Comparison of ENCODE assay signal across 26 cellular contexts in genomic region chr6:89066929-89067646, GRCh38. TPM values are rescaled to one million over a fixed set of nuclear protein-coding genes. Genes with fewer than 3 reads are reported as not detected.
DNase-seq lines count a peak whose midpoint lies in the region; ATAC-seq, FAIRE-seq and TF ChIP-seq lines count a peak whose summit lies in the region.
"Had no signal": no experiment of that assay in that cellular context is flagged by ENCODE, and none has a peak within 500 bp of the region (broad histone marks: within the 10 kb centered on the region; RNA-seq: fewer than 3 reads in every experiment).

No MANE protein-coding gene starts in this region.

- CTCF ChIA-PET in K562 (lab: Yijun Ruan, JAX; ENCODE audit: low intra/inter-chr PET ratio) = no interaction called here
- CTCF ChIA-PET in activated CD8-positive, alpha-beta T cell treated with anti-CD3 and anti-CD28 coated beads, Interleukin-2, amount 10 ng/mL, durations not matched to agents 7 days and 5 days (lab: Charles Lee) = interaction anchor here (1.0 to 1.2 kb wide), 2 partner anchors 14 to 83 kb away, joined by 3 to 4 read pairs; no protein-coding TSS in a partner anchor

- H2AFZ ChIP-seq in GM23338 (0 out of 2 replicates have a peak overlapping the region, but pooled peaks have one; percentile 3), K562 (ENCODE audit: low read depth, low read length) (peak overlapping the region; percentile 55; the same call in 1 of the 2 replicates), neural progenitor cell (replicated peaks) (no peak overlapping the region)

- intact Hi-C loops in K562 (cut with micrococcal nuclease) = no loop called here

- H3K27ac Mint-ChIP-seq in GM23338 (no peak overlapping the region), neural progenitor cell (no peak overlapping the region)
- no peak overlapping the region for H3K27ac Mint-ChIP-seq in activated CD8-positive, alpha-beta T cell treated with anti-CD3 and anti-CD28 coated beads, Interleukin-2, amount 10 ng/mL, durations not matched to agents 7 days and 5 days
- H3K27ac Mint-ChIP-seq: memory B cell; T-helper 1 cell treated with Interleukin-12 subunit alpha and Interleukin-12 subunit beta and Interleukin-4 antibody, amounts not matched to agents 30 μg/mL and 1 μg/mL, for 36 hours had no signal

- H3K4me3 ChIP-seq in GM23338 (no peak overlapping the region), NB4 (ENCODE audit: low read depth, low read length) (no peak overlapping the region), K562 (no peak overlapping the region), neural progenitor cell (no peak overlapping the region)
- H3K4me3 ChIP-seq: GM12878, stomach, tibial nerve had no signal

- H3K9me2 ChIP-seq in GM23338 (ENCODE audit: insufficient read depth) = no peaks in the 10 kb centered on the region

- H3K4me1 Mint-ChIP-seq in GM23338 (no peaks in the 10 kb centered on the region; the same call in 2 of the 3 replicates), neural progenitor cell (peaks cover 9% of the 10 kb centered on the region)
- no peaks in the 10 kb centered on the region for H3K4me1 Mint-ChIP-seq in activated CD8-positive, alpha-beta T cell treated with anti-CD3 and anti-CD28 coated beads, Interleukin-2, amount 10 ng/mL, durations not matched to agents 7 days and 5 days (ENCODE audit: low read depth)
- H3K4me1 Mint-ChIP-seq: brain had no signal

- 20% methylated on average over 4 of the region's 4 CpGs for WGBS in K562 (ENCODE audit: insufficient coverage, low coverage, missing lambda C conversion rate)

- ATAC-seq in GM23338 (no peak), K562 (no peak), GM18867 (IDR thresholded peaks at IDR 0.05; ENCODE audit: unreplicated experiment) (no peak)
- no peak for ATAC-seq in activated CD8-positive, alpha-beta T cell treated with anti-CD3 and anti-CD28 coated beads, Interleukin-2, amount 10 ng/mL, durations not matched to agents 7 days and 5 days
- ATAC-seq: GM12878, right cardiac atrium had no signal

- no peaks in the 10 kb centered on the region for H3K9me1 ChIP-seq in K562 (ENCODE audit: control insufficient read depth, insufficient read depth, low read length)

- H4K20me1 ChIP-seq in GM23338 (replicated peaks; ENCODE audit: insufficient read depth) (no peaks in the 10 kb centered on the region), K562 (replicated peaks; ENCODE audit: control insufficient read depth, insufficient read depth, low read length) (no peaks in the 10 kb centered on the region), neural progenitor cell (ENCODE audit: low read depth) (no peaks in the 10 kb centered on the region)

- no peak overlapping the region for H3K27ac ChIP-seq in GM23338 (ENCODE audit: low read depth)
- H3K27ac ChIP-seq in K562 (ENCODE audit: extremely low read depth, low read depth, low read length) = no peak overlapping the region
- H3K27ac ChIP-seq in neural progenitor cell = no peak overlapping the region
- H3K27ac ChIP-seq: KMS-11, stomach had no signal

- POLR2A ChIA-PET in K562 (lab: Yijun Ruan, JAX) = interaction anchor here (0.6 to 1.3 kb wide), 4 partner anchors 9 to 1286 kb away, joined by 3 to 4 read pairs (median 4); partner anchors contain the start of gene PNRC1
- POLR2A ChIA-PET in activated CD8-positive, alpha-beta T cell treated with anti-CD3 and anti-CD28 coated beads, Interleukin-2, amount 10 ng/mL, durations not matched to agents 7 days and 5 days (lab: Charles Lee) = interaction anchor here (0.8 to 1.9 kb wide), 5 partner anchors 10 to 103 kb away, joined by 3 to 6 read pairs (median 5); partner anchors contain the start of genes PM20D2, PNRC1 and RNGTT

- H3K4me2 ChIP-seq in GM23338 (no peak overlapping the region), K562 (ENCODE audit: insufficient read depth, low read length) (no peak overlapping the region), neural progenitor cell (peak overlapping the region; percentile 19)
- H3K4me2 ChIP-seq: KMS-11 had no signal

- no peak for TF ChIP-seq RAD21 in K562 (CRISPR knock-in tag; conservative IDR thresholded peaks at IDR 0.05 in 1 of 2, IDR thresholded peaks at IDR 0.05 in 1 of 2)

- H3F3A ChIP-seq in GM23338 (replicated peaks; ENCODE audit: low read depth) (no peaks in the 10 kb centered on the region), neural progenitor cell (ENCODE audit: low read depth) (peaks cover 13% of the 10 kb centered on the region)

- DNase-seq in GM23338 (ENCODE audit: low spot score) (no peak), NB4 (ENCODE audit: low read depth) (peak; percentile 39), K562 (ENCODE audit: extremely low read depth in 1 of 4, low spot score in 3 of 4) (no peak), neural progenitor cell (ENCODE audit: low spot score) (no peak), HTR-8/SVneo (ENCODE audit: insufficient read length, low spot score) (no peak)
- DNase-seq in activated CD8-positive, alpha-beta T cell treated with anti-CD3 and anti-CD28 coated beads, Interleukin-2, amount 10 ng/mL, durations not matched to agents 7 days and 5 days = no peak
- DNase-seq: activated CD4-positive, alpha-beta T cell treated with anti-CD3 and anti-CD28 coated beads, Interleukin-2, amount 50 U/mL, for 4 hours; activated effector memory CD4-positive, alpha-beta T cell treated with anti-CD3 and anti-CD28 coated beads, Interleukin-2, amount 50 U/mL, for 16 hours; DMS79 treated with DMSO at 0.1 percent for 48 hours; effector CD8-positive, alpha-beta T cell; erythroblast; foreskin fibroblast; hippocampal formation; NCI-H1105 treated with DMSO at 0.1 percent for 48 hours; NCI-H2081; right cardiac atrium; stimulated activated CD4-positive, alpha-beta T cell treated with anti-CD3 and anti-CD28 coated beads, Interleukin-15, amount 100 ng/mL, for 24 hours; stomach had no signal

- H3K9ac ChIP-seq in K562 (ENCODE audit: insufficient read depth in 1 of 2, low read depth in 2 of 2, low read length in 2 of 2) (no peak overlapping the region), neural progenitor cell (no peak overlapping the region)
- H3K9ac ChIP-seq: KMS-11 had no signal

- no peak for TF ChIP-seq EP300 in K562 (IDR thresholded peaks at IDR 0.05; ENCODE audit: low read length)

- no peaks in the 10 kb centered on the region for H3K36me3 ChIP-seq in GM23338 (ENCODE audit: insufficient read depth)
- H3K36me3 ChIP-seq in K562 (ENCODE audit: control insufficient read depth, insufficient read depth, low read length) = no peaks in the 10 kb centered on the region
- no peaks in the 10 kb centered on the region for H3K36me3 ChIP-seq in neural progenitor cell
- H3K36me3 ChIP-seq: stomach, tibial nerve had no signal

- FAIRE-seq in K562 (lab: Jason Lieb, UNC) (no peak), HTR-8/SVneo (lab: Jason Lieb, UNC) (no peak)
- FAIRE-seq: GM12878, islet of Langerhans had no signal

- H3K9me3 ChIP-seq in K562 (replicated peaks; ENCODE audit: control insufficient read depth, insufficient read depth, low read depth, low read length) = no peaks in the 10 kb centered on the region
- no peaks in the 10 kb centered on the region for H3K9me3 ChIP-seq in neural progenitor cell (ENCODE audit: low read depth)
- H3K9me3 ChIP-seq: stomach, tibial nerve had no signal

- H3K79me2 ChIP-seq in GM23338 (replicated peaks; ENCODE audit: insufficient read depth) (no peaks in the 10 kb centered on the region), K562 (ENCODE audit: control insufficient read depth, insufficient read depth, low read length) (no peaks in the 10 kb centered on the region), neural progenitor cell (ENCODE audit: low read depth) (no peaks in the 10 kb centered on the region)

- BruUV-seq in K562 (replicated peaks; lab: Mats Ljungman, UMichigan) = no TSS peak

- H3K4me3 Mint-ChIP-seq in GM23338 = no peak overlapping the region
- no peak overlapping the region for H3K4me3 Mint-ChIP-seq in neural progenitor cell
- no peak overlapping the region for H3K4me3 Mint-ChIP-seq in activated CD8-positive, alpha-beta T cell treated with anti-CD3 and anti-CD28 coated beads, Interleukin-2, amount 10 ng/mL, durations not matched to agents 7 days and 5 days
- H3K4me3 Mint-ChIP-seq: brain; memory B cell; T-helper 1 cell treated with Interleukin-12 subunit alpha and Interleukin-12 subunit beta and Interleukin-4 antibody, amounts not matched to agents 30 μg/mL and 1 μg/mL, for 36 hours had no signal

- H3K27me3 ChIP-seq in GM23338 (ENCODE audit: insufficient read depth) (no peaks in the 10 kb centered on the region), K562 (ENCODE audit: control insufficient read depth in 2 of 2, insufficient read depth in 2 of 2, low read length in 2 of 2) (no peaks in the 10 kb centered on the region), neural progenitor cell (no peaks in the 10 kb centered on the region)
- H3K27me3 ChIP-seq: stomach, tibial nerve had no signal

- TF ChIP-seq POLR2A in NB4 (IDR thresholded peaks at IDR 0.05; ENCODE audit: extremely low read depth, insufficient read length) (no peak), K562 (conservative IDR thresholded peaks at IDR 0.05) (no peak)

- TF ChIP-seq CTCF in GM23338 (conservative IDR thresholded peaks at IDR 0.05; ENCODE audit: low read depth in 2 of 2) (no peak), NB4 (IDR thresholded peaks at IDR 0.05; ENCODE audit: low read depth, low read length) (no peak), K562 (IDR thresholded peaks at IDR 0.05 in 2 of 3, conservative IDR thresholded peaks at IDR 0.05 in 1 of 3; ENCODE audit: insufficient read depth in 2 of 3, low read depth in 1 of 3, low read length in 3 of 3) (no peak), neural progenitor cell (IDR thresholded peaks at IDR 0.05) (no peak)

- no peaks in the 10 kb centered on the region for H3K4me1 ChIP-seq in GM23338 (ENCODE audit: insufficient read depth)
- H3K4me1 ChIP-seq in K562 (replicated peaks in 1 of 2; ENCODE audit: control insufficient read depth in 2 of 2, insufficient read depth in 2 of 2, low read length in 2 of 2) = peaks cover 4 to 7% of the 10 kb centered on the region in 2 experiments; a peak in 4 of 5 replicates
- peaks cover 11% of the 10 kb centered on the region for H3K4me1 ChIP-seq in neural progenitor cell

- H3K36me3 Mint-ChIP-seq in GM23338 (ENCODE audit: low read depth) = no peaks in the 10 kb centered on the region
- no peaks in the 10 kb centered on the region for H3K36me3 Mint-ChIP-seq in neural progenitor cell
- H3K36me3 Mint-ChIP-seq in activated CD8-positive, alpha-beta T cell treated with anti-CD3 and anti-CD28 coated beads, Interleukin-2, amount 10 ng/mL, durations not matched to agents 7 days and 5 days (ENCODE audit: low read depth) = no peaks in the 10 kb centered on the region
- H3K36me3 Mint-ChIP-seq: brain had no signal

- H3K27me3 Mint-ChIP-seq in GM23338 (ENCODE audit: insufficient read depth, low read depth, poor library complexity) (peaks cover under 1% of the 10 kb centered on the region), neural progenitor cell (ENCODE audit: insufficient read depth, low read depth) (peaks cover 4% of the 10 kb centered on the region)
- no peaks in the 10 kb centered on the region for H3K27me3 Mint-ChIP-seq in activated CD8-positive, alpha-beta T cell treated with anti-CD3 and anti-CD28 coated beads, Interleukin-2, amount 10 ng/mL, durations not matched to agents 7 days and 5 days (ENCODE audit: low read depth)
- H3K27me3 Mint-ChIP-seq: brain had no signal

- peaks cover 4% of the 10 kb centered on the region for H3K9me3 Mint-ChIP-seq in GM23338
- H3K9me3 Mint-ChIP-seq in neural progenitor cell = no peaks in the 10 kb centered on the region
- H3K9me3 Mint-ChIP-seq in activated CD8-positive, alpha-beta T cell treated with anti-CD3 and anti-CD28 coated beads, Interleukin-2, amount 10 ng/mL, durations not matched to agents 7 days and 5 days (ENCODE audit: insufficient read depth) = no peaks in the 10 kb centered on the region
- H3K9me3 Mint-ChIP-seq: brain; memory B cell; T-helper 1 cell treated with Interleukin-12 subunit alpha and Interleukin-12 subunit beta and Interleukin-4 antibody, amounts not matched to agents 30 μg/mL and 1 μg/mL, for 36 hours had no signal

- in situ Hi-C loops in K562 (cut with MboI) = no loop called here

RNA-seq across cellular contexts. Expression of gene PNRC1, which starts 13.5 kb away (rescaled TPM):
- total RNA-seq in GM23338 (2014; rRNA removed; shearing (Covaris generic)) = 38.6 and 40.7 TPM in 2 replicates
- polyA plus RNA-seq in GM23338 (2016; fragmentation: Nextera tagmentation; extraction: Ambion mirVana) (33.7 and 35.0 TPM in 2 replicates), K562 (2011; rRNA removed) (7.7 and 9.6 TPM in 2 replicates), K562 (2014; fragmentation: Illumina TruSeq; extraction: Trizol) (6.5 and 6.6 TPM in 2 replicates), K562 (2014; fragmentation: Nextera tagmentation; extraction: Ambion mirVana) (1 to 10 TPM; 1.2 to 1.8 TPM), K562 (2014; rRNA removed) (2.5 and 4.0 TPM in 2 replicates)
- total RNA-seq in K562 (2011; cell fraction: chromatin; rRNA removed; ENCODE audit: low replicate concordance) = 9.7 and 21.6 TPM in 2 replicates
- 8.5 and 8.7 TPM in 2 replicates for total RNA-seq in K562 (2011; cell fraction: nucleolus; rRNA removed)
- 14.9 and 27.6 TPM in 2 replicates for total RNA-seq in K562 (2011; cell fraction: nucleoplasm; rRNA removed)
- total RNA-seq in K562 (2014; rRNA removed) (5.4 and 6.3 TPM in 2 replicates), K562 (2014; rRNA removed; fragmentation: Illumina TruSeq; extraction: Trizol) (7.4 and 8.1 TPM in 2 replicates), K562 (2015; rRNA removed; fragmentation: Illumina TruSeq; extraction: Trizol) (5.9 and 6.6 TPM in 2 replicates), K562 (2021) (10.3 and 10.8 TPM in 2 replicates), neural progenitor cell (ENCODE audit: low replicate concordance) (140 and 236 TPM in 2 replicates)
- 2.0 and 4.8 TPM in 2 replicates for polyA plus RNA-seq in K562 (2011; cell fraction: cytosol; rRNA removed)
- 6.6 and 11.5 TPM in 2 replicates for polyA plus RNA-seq in K562 (2011; cell fraction: nucleus; rRNA removed)
- 8.5 and 17.0 TPM in 2 replicates for polyA plus RNA-seq in K562 (2012)
- polyA minus RNA-seq in K562 (2011; rRNA and poly(A)+ RNA removed) = 6.5 and 11.2 TPM in 2 replicates
- polyA minus RNA-seq in K562 (2011; cell fraction: cytosol; rRNA and poly(A)+ RNA removed) = 9.5 and 9.6 TPM in 2 replicates
- 5.5 and 14.7 TPM in 2 replicates for polyA minus RNA-seq in K562 (2011; cell fraction: nucleus; rRNA and poly(A)+ RNA removed)
- total RNA-seq in activated CD8-positive, alpha-beta T cell treated with anti-CD3 and anti-CD28 coated beads, Interleukin-2, amount 10 ng/mL, durations not matched to agents 7 days and 5 days = 10 to 100 TPM; 89.2 to 90.8 TPM

RNA-seq across cellular contexts. Expression of gene SRSF12, which starts 50.8 kb away (rescaled TPM):
- 2.6 and 3.6 TPM in 2 replicates for total RNA-seq in GM23338 (2014; rRNA removed; shearing (Covaris generic))
- 2.3 and 3.6 TPM in 2 replicates for polyA plus RNA-seq in GM23338 (2016; fragmentation: Nextera tagmentation; extraction: Ambion mirVana)
- not detected in 2 replicates for total RNA-seq in K562 (2011; cell fraction: chromatin; rRNA removed; ENCODE audit: low replicate concordance)
- total RNA-seq in K562 (2011; cell fraction: nucleolus; rRNA removed) = not detected in 2 replicates
- not detected in 2 replicates for total RNA-seq in K562 (2011; cell fraction: nucleoplasm; rRNA removed)
- total RNA-seq in K562 (2014; rRNA removed) = not detected in 2 replicates
- total RNA-seq in K562 (2014; rRNA removed; fragmentation: Illumina TruSeq; extraction: Trizol) = not detected in 2 replicates
- total RNA-seq in K562 (2015; rRNA removed; fragmentation: Illumina TruSeq; extraction: Trizol) = not detected in 2 replicates
- total RNA-seq in K562 (2021) = not detected in 2 replicates
- polyA plus RNA-seq in K562 (2011; rRNA removed) = not detected in 2 replicates
- polyA plus RNA-seq in K562 (2011; cell fraction: cytosol; rRNA removed) = not detected in 2 replicates
- polyA plus RNA-seq in K562 (2011; cell fraction: nucleus; rRNA removed) = not detected in 2 replicates
- polyA plus RNA-seq in K562 (2012) = not detected in 2 replicates
- not detected in 2 replicates for polyA plus RNA-seq in K562 (2014; fragmentation: Illumina TruSeq; extraction: Trizol)
- polyA plus RNA-seq in K562 (2014; fragmentation: Nextera tagmentation; extraction: Ambion mirVana) = not detected
- polyA plus RNA-seq in K562 (2014; rRNA removed) = not detected in 2 replicates
- not detected in 2 replicates for polyA minus RNA-seq in K562 (2011; rRNA and poly(A)+ RNA removed)
- not detected in 2 replicates for polyA minus RNA-seq in K562 (2011; cell fraction: cytosol; rRNA and poly(A)+ RNA removed)
- not detected in 2 replicates for polyA minus RNA-seq in K562 (2011; cell fraction: nucleus; rRNA and poly(A)+ RNA removed)
- 19.2 and 23.2 TPM in 2 replicates for total RNA-seq in neural progenitor cell (ENCODE audit: low replicate concordance)
- total RNA-seq in activated CD8-positive, alpha-beta T cell treated with anti-CD3 and anti-CD28 coated beads, Interleukin-2, amount 10 ng/mL, durations not matched to agents 7 days and 5 days = not detected
- total RNA-seq: GM12878 had no signal
